ENCODE assay signal across 1 cellular context in genomic region chr12:123073962-123074801, GRCh38.
TF ChIP-seq lines count a peak whose summit lies in the region.

No MANE protein-coding gene starts in this region.

TF ChIP-seq in HEK293, 187 proteins besides CTCF, POLR2A, EP300 and RAD21:
- TF ChIP-seq ZNF513 (tag by site-specific recombination; IDR thresholded peaks at IDR 0.05) (no peak), ZSCAN4 (tag by site-specific recombination; IDR thresholded peaks at IDR 0.05) (peak; percentile 62), AEBP2 (tag by site-specific recombination; IDR thresholded peaks at IDR 0.05; ENCODE audit: borderline replicate concordance) (no peak), ZNF138 (tag by site-specific recombination; IDR thresholded peaks at IDR 0.05; ENCODE audit: borderline replicate concordance) (no peak), TCF7L2 (IDR thresholded peaks at IDR 0.05; ENCODE audit: borderline replicate concordance, low read depth, low read length) (no peak), ZNF23 (tag by site-specific recombination; IDR thresholded peaks at IDR 0.05; ENCODE audit: borderline replicate concordance) (no peak), ZNF266 (tag by site-specific recombination; IDR thresholded peaks at IDR 0.05; ENCODE audit: low read depth) (no peak), ZNF140 (tag by site-specific recombination; IDR thresholded peaks at IDR 0.05) (no peak), ZFHX2 (tag by site-specific recombination; conservative IDR thresholded peaks at IDR 0.05) (peak; percentile 95), PRDM10 (tag by site-specific recombination; IDR thresholded peaks at IDR 0.05) (no peak), BCL6B (tag by site-specific recombination; IDR thresholded peaks at IDR 0.05) (no peak), GFI1B (tag by site-specific recombination; IDR thresholded peaks at IDR 0.05) (no peak), ZNF585B (tag by site-specific recombination; IDR thresholded peaks at IDR 0.05) (no peak), EGR2 (tag by site-specific recombination; IDR thresholded peaks at IDR 0.05; ENCODE audit: low read depth) (peak; percentile 92), ZNF248 (tag by site-specific recombination; IDR thresholded peaks at IDR 0.05) (no peak), PBX3 (CRISPR knock-in tag; IDR thresholded peaks at IDR 0.05) (no peak), ZNF202 (tag by site-specific recombination; IDR thresholded peaks at IDR 0.05; ENCODE audit: borderline replicate concordance) (no peak), GLI2 (tag by site-specific recombination; IDR thresholded peaks at IDR 0.05; ENCODE audit: borderline replicate concordance, low read depth) (no peak), ZNF354C (tag by site-specific recombination; IDR thresholded peaks at IDR 0.05; ENCODE audit: borderline replicate concordance, low read depth) (no peak), ZNF148 (tag by site-specific recombination; IDR thresholded peaks at IDR 0.05; ENCODE audit: borderline replicate concordance) (0 out of 2 replicates have a peak, but pooled peaks have one; percentile 36), ZNF174 (tag by site-specific recombination; IDR thresholded peaks at IDR 0.05) (no peak), ZSCAN18 (tag by site-specific recombination; IDR thresholded peaks at IDR 0.05) (no peak), ZNF292 (tag by site-specific recombination; IDR thresholded peaks at IDR 0.05; ENCODE audit: borderline replicate concordance, low read depth) (no peak), REST (tag by site-specific recombination; IDR thresholded peaks at IDR 0.05) (no peak), ZNF48 (tag by site-specific recombination; IDR thresholded peaks at IDR 0.05) (no peak), ZNF157 (tag by site-specific recombination; IDR thresholded peaks at IDR 0.05) (no peak)
